Comparison of ENCODE assay signal across 26 cellular contexts in genomic region chr1:52585474-52585873, GRCh38.
"Had no signal": no experiment of that assay in that cellular context is flagged by ENCODE, and none has a peak within 500 bp of the region (broad histone marks: within the 10 kb centered on the region; RNA-seq: fewer than 3 reads in every experiment).

No MANE protein-coding gene starts in this region.

- H3K27ac ChIP-seq: left ventricle myocardium inferior, ovary, prostate gland, skin epidermis, spleen, tibial nerve, upper lobe of left lung, vagina had no signal

- H3K27me3 ChIP-seq: ovary, spleen, upper lobe of left lung, vagina had no signal

- H3K4me1 ChIP-seq: left ventricle myocardium inferior, prostate gland, tibial nerve, upper lobe of left lung, vagina had no signal

- H3K9me3 ChIP-seq: left ventricle myocardium inferior, mucosa of descending colon, ovary, prostate gland, spleen, tibial nerve, upper lobe of left lung, vagina had no signal

- DNase-seq: hypothalamus; immature natural killer cell; kidney; left colon; left ventricle myocardium inferior; midbrain; mucosa of descending colon; naive thymus-derived CD4-positive, alpha-beta T cell; ovary; retina; right cardiac atrium; spleen; stimulated activated CD4-positive, alpha-beta T cell treated with anti-CD3 and anti-CD28 coated beads, Interleukin-4, amount 100 ng/mL, for 4 hours; stimulated activated CD8-positive, alpha-beta memory T cell treated with anti-CD3 and anti-CD28 coated beads, Interleukin-4, amount 100 ng/mL, for 48 hours; stimulated activated naive CD4-positive, alpha-beta T cell treated with Interleukin-2 at 50 U/mL for 16 hours; stimulated activated naive CD8-positive, alpha-beta T cell treated with anti-CD3 and anti-CD28 coated beads, Interleukin-15, amount 100 ng/mL, for 72 hours; substantia nigra; upper lobe of left lung had no signal

- ATAC-seq: left colon; mucosa of descending colon; naive thymus-derived CD4-positive, alpha-beta T cell; natural killer cell treated with Interleukin-12 subunit alpha and Interleukin-12 subunit beta and Interleukin-15 and Interleukin-18, amount 100 ng/mL, for 72 hours; right cardiac atrium; sciatic nerve; stimulated activated memory B cell treated with anti-CD40 and anti-IgM and Interleukin-4, amounts not matched to agents 10 μg/mL and 1 μg/mL and 100 μg/mL, for 72 hours; stimulated activated naive CD8-positive, alpha-beta T cell treated with anti-CD3 and anti-CD28 coated beads, Interleukin-15, amount 100 ng/mL, for 72 hours had no signal

- H3K36me3 ChIP-seq: left ventricle myocardium inferior, ovary, prostate gland, spleen, tibial nerve, upper lobe of left lung, vagina had no signal

- H3K4me3 ChIP-seq: left ventricle myocardium inferior, lung, mucosa of descending colon, ovary, prostate gland, skin epidermis, spleen, tibial nerve, upper lobe of left lung, vagina had no signal
